8 cellular contexts compared by ENCODE assay signal in the genomic region with DNA sequence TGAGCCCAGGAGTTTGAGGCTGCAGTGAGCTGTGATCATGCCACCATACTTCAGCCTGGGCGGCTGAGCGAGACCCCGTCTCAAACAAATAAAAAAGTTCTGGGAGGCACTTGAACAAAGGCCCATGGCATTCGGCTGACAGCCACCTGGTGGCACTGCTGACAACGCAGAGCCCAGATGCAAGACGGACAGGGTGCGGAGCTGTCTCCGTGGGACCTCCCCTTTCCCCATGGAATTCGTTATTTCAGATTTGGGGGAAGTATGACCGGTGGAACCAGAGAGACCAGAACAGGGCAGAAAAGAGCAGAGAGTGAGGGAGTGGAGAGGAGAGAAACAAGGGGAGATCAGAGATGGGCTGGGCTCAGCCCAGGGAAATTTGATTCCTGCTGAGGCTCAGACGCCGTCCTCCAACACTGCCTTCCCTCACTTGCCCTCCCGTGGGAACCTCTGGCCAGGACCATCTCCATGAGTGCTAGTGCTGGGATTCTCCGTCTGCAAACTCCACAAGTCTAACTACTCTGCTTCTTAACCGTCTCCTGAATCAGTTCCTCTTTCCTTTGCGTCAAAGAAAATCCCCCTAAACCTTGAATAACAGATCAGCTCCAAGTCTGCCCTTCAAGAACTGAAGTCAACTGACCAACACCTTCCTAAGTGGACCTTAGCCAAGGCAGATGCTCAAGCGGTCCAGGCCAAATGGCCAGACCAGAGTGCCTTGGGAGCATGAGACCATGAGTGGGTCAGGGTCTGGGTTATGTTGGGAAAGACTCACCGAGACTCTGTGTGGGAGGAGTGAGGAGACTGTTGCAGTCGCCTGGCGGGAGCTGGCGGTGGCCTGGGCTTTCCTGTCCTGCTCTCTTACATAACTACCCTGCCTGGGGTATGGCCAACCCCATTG. TPM values are rescaled to one million over a fixed set of nuclear protein-coding genes. Genes with fewer than 3 reads are reported as not detected.
DNase-seq lines count a peak whose midpoint lies in the region; ATAC-seq, FAIRE-seq and TF ChIP-seq lines count a peak whose summit lies in the region.
"Had no signal": no experiment of that assay in that cellular context is flagged by ENCODE, and none has a peak within 500 bp of the region (broad histone marks: within the 10 kb centered on the region; RNA-seq: fewer than 3 reads in every experiment).

No MANE protein-coding gene starts in this region.

- TF ChIP-seq CTCF in natural killer cell (IDR thresholded peaks at IDR 0.05) (no peak), type B pancreatic cell (conservative IDR thresholded peaks at IDR 0.05) (peak; percentile 52)

- no peak for DNase-seq in natural killer cell
- no peak for DNase-seq in natural killer cell treated with Interleukin-12 subunit alpha and Interleukin-12 subunit beta and Interleukin-15 and Interleukin-18, amount 100 ng/mL, for 72 hours (ENCODE audit: low spot score)
- peak; percentile 20 for DNase-seq in dermis blood vessel endothelial cell
- no peak for DNase-seq in type B pancreatic cell (ENCODE audit: extremely low spot score, unreplicated experiment)
- no peak for DNase-seq in frontal cortex (ENCODE audit: low spot score in 2 of 2)
- DNase-seq in effector CD4-positive, alpha-beta T cell = no peak
- DNase-seq: CD4-positive, CD25-positive, alpha-beta regulatory T cell; occipital lobe had no signal

- H3K27me3 Mint-ChIP-seq in natural killer cell (ENCODE audit: low read depth in 2 of 2) (no peaks in the 10 kb centered on the region), type B pancreatic cell (no peaks in the 10 kb centered on the region)
- no peaks in the 10 kb centered on the region for H3K27me3 Mint-ChIP-seq in natural killer cell treated with Interleukin-12 subunit alpha and Interleukin-12 subunit beta and Interleukin-15 and Interleukin-18, amount 100 ng/mL, for 72 hours
- H3K27me3 Mint-ChIP-seq: CD4-positive, CD25-positive, alpha-beta regulatory T cell had no signal

- no peak for FAIRE-seq in frontal cortex (lab: Jason Lieb, UNC)

- intact Hi-C loops in natural killer cell (cut with micrococcal nuclease) = no loop called here

- no peaks in the 10 kb centered on the region for H3K36me3 Mint-ChIP-seq in natural killer cell
- H3K36me3 Mint-ChIP-seq in natural killer cell treated with Interleukin-12 subunit alpha and Interleukin-12 subunit beta and Interleukin-15 and Interleukin-18, amount 100 ng/mL, for 72 hours = peaks cover 6% of the 10 kb centered on the region
- H3K36me3 Mint-ChIP-seq in type B pancreatic cell = peaks cover 38% of the 10 kb centered on the region

- no peak for ATAC-seq in natural killer cell
- no peak for ATAC-seq in natural killer cell treated with Interleukin-12 subunit alpha and Interleukin-12 subunit beta and Interleukin-15 and Interleukin-18, amount 100 ng/mL, for 72 hours

- H3K27ac Mint-ChIP-seq in natural killer cell (peak overlapping the region; percentile 38 to 41), type B pancreatic cell (peak overlapping the region; percentile 76)
- H3K27ac Mint-ChIP-seq in natural killer cell treated with Interleukin-12 subunit alpha and Interleukin-12 subunit beta and Interleukin-15 and Interleukin-18, amount 100 ng/mL, for 72 hours = peak overlapping the region in 1 of 2 donors; percentile 57
- H3K27ac Mint-ChIP-seq: CD4-positive, CD25-positive, alpha-beta regulatory T cell had no signal

- H3K9me3 Mint-ChIP-seq in natural killer cell (no peaks in the 10 kb centered on the region), type B pancreatic cell (peaks cover 4% of the 10 kb centered on the region)
- H3K9me3 Mint-ChIP-seq in natural killer cell treated with Interleukin-12 subunit alpha and Interleukin-12 subunit beta and Interleukin-15 and Interleukin-18, amount 100 ng/mL, for 72 hours = no peaks in the 10 kb centered on the region
- H3K9me3 Mint-ChIP-seq: CD4-positive, CD25-positive, alpha-beta regulatory T cell had no signal

- H3K4me3 Mint-ChIP-seq in natural killer cell (no peak overlapping the region), type B pancreatic cell (peak overlapping the region; percentile 78)
- H3K4me3 Mint-ChIP-seq in natural killer cell treated with Interleukin-12 subunit alpha and Interleukin-12 subunit beta and Interleukin-15 and Interleukin-18, amount 100 ng/mL, for 72 hours = no peak overlapping the region
- H3K4me3 Mint-ChIP-seq: CD4-positive, CD25-positive, alpha-beta regulatory T cell had no signal

- H3K4me1 Mint-ChIP-seq in natural killer cell (peaks cover 9 to 53% of the 10 kb centered on the region in 2 donors), type B pancreatic cell (ENCODE audit: unreplicated experiment) (peaks cover 29% of the 10 kb centered on the region)
- H3K4me1 Mint-ChIP-seq in natural killer cell treated with Interleukin-12 subunit alpha and Interleukin-12 subunit beta and Interleukin-15 and Interleukin-18, amount 100 ng/mL, for 72 hours (ENCODE audit: low read depth in 2 of 2) = peaks cover 42 to 47% of the 10 kb centered on the region in 2 donors

RNA-seq across cellular contexts. Expression of a gene that starts 11.9 kb away (rescaled TPM):
- 10 to 100 TPM; 11.7 to 15.4 (median 14.2) TPM for total RNA-seq in natural killer cell
- total RNA-seq in natural killer cell treated with Interleukin-12 subunit alpha and Interleukin-12 subunit beta and Interleukin-15 and Interleukin-18, amount 100 ng/mL, for 72 hours = 10 to 100 TPM; 12.1 to 12.4 TPM
- total RNA-seq in dermis blood vessel endothelial cell = 3.2 and 3.5 TPM in 2 replicates
- 18.1 and 21.4 TPM in 2 replicates for total RNA-seq in type B pancreatic cell (ENCODE audit: low replicate concordance)
- 10.6 TPM for total RNA-seq in frontal cortex

RNA-seq across cellular contexts. Expression of a gene that starts 12.2 kb away (rescaled TPM):
- total RNA-seq in natural killer cell = 10 to 100 TPM; 34.2 to 57.4 (median 40.9) TPM
- total RNA-seq in natural killer cell treated with Interleukin-12 subunit alpha and Interleukin-12 subunit beta and Interleukin-15 and Interleukin-18, amount 100 ng/mL, for 72 hours = 100 to 1,000 TPM; 109 to 187 TPM
- total RNA-seq in dermis blood vessel endothelial cell = 28.4 and 47.0 TPM in 2 replicates
- total RNA-seq in type B pancreatic cell (ENCODE audit: low replicate concordance) = 77.4 and 88.8 TPM in 2 replicates
- 22.0 TPM for total RNA-seq in frontal cortex

RNA-seq across cellular contexts. Expression of a gene that starts 20.4 kb away (rescaled TPM):
- total RNA-seq in natural killer cell (1 to 10 TPM; 3.0 to 3.8 (median 3.4) TPM), dermis blood vessel endothelial cell (2.1 and 3.6 TPM in 2 replicates), type B pancreatic cell (ENCODE audit: low replicate concordance) (0.58 and 0.74 TPM in 2 replicates), frontal cortex (0.41 TPM)
- total RNA-seq in natural killer cell treated with Interleukin-12 subunit alpha and Interleukin-12 subunit beta and Interleukin-15 and Interleukin-18, amount 100 ng/mL, for 72 hours = 10 to 100 TPM in 1 of 2 donors, 1 to 10 TPM in 1; 2.4 to 15.1 TPM
- total RNA-seq: occipital lobe had no signal

RNA-seq across cellular contexts. Expression of a gene that starts 39.6 kb away (rescaled TPM):
- 10 to 100 TPM; 45.8 to 59.7 (median 54.4) TPM for total RNA-seq in natural killer cell
- 10 to 100 TPM; 26.0 to 34.0 TPM for total RNA-seq in natural killer cell treated with Interleukin-12 subunit alpha and Interleukin-12 subunit beta and Interleukin-15 and Interleukin-18, amount 100 ng/mL, for 72 hours
- total RNA-seq in dermis blood vessel endothelial cell = 7.5 and 13.8 TPM in 2 replicates
- total RNA-seq in type B pancreatic cell (ENCODE audit: low replicate concordance) = 33.9 and 45.9 TPM in 2 replicates
- 5.7 TPM for total RNA-seq in frontal cortex

RNA-seq across cellular contexts. Expression of a gene that starts 39.9 kb away (rescaled TPM):
- total RNA-seq in natural killer cell (10 to 100 TPM; 12.8 to 17.8 (median 16.1) TPM), dermis blood vessel endothelial cell (9.9 and 13.0 TPM in 2 replicates), type B pancreatic cell (ENCODE audit: low replicate concordance) (35.8 and 40.1 TPM in 2 replicates), frontal cortex (4.1 TPM)
- total RNA-seq in natural killer cell treated with Interleukin-12 subunit alpha and Interleukin-12 subunit beta and Interleukin-15 and Interleukin-18, amount 100 ng/mL, for 72 hours = 10 to 100 TPM; 16.8 to 32.1 TPM
